Comparison of ENCODE assay signal across 8 cellular contexts in genomic region chr21:34073032-34073748, GRCh38. TPM values are rescaled to one million over a fixed set of nuclear protein-coding genes. Genes with fewer than 3 reads are reported as not detected.
DNase-seq lines count a peak whose midpoint lies in the region; ATAC-seq and TF ChIP-seq lines count a peak whose summit lies in the region.

MRPS6 (plus strand) TSS chr21:34073578; CDS start chr21:34073701, 123 bp downstream.
SLC5A3 (plus strand) TSS chr21:34073578; CDS start chr21:34095199, 21,621 bp downstream.

- H3K27me3 Mint-ChIP-seq in HFFc6 (ENCODE audit: insufficient read depth): peaks cover 3% of the 10 kb centered on the region; the same call in 1 of the 2 replicates
- no peaks in the 10 kb centered on the region for H3K27me3 Mint-ChIP-seq in activated naive CD8-positive, alpha-beta T cell treated with anti-CD3 and anti-CD28 coated beads, Interleukin-2, amount 50 U/mL, for 24 hours

- peak within 1 kb of the TSS; percentile 87 for H3K4me2 ChIP-seq in trophoblast cell (ENCODE audit: low read length)

- peaks cover 19% of the 10 kb centered on the region for H3K79me1 ChIP-seq in trophoblast cell (ENCODE audit: low read length)

- H3K27me3 ChIP-seq in trophoblast cell (ENCODE audit: insufficient read depth, low read length): no peaks in the 10 kb centered on the region
- no peaks in the 10 kb centered on the region for H3K27me3 ChIP-seq in tibial artery

- TF ChIP-seq CTCF in GM10266 (IDR thresholded peaks at IDR 0.05; ENCODE audit: control insufficient read depth, insufficient read depth, low read depth, missing control alignments): no peak
- no peak; the same call in 1 of the 2 replicates for TF ChIP-seq CTCF in HFFc6 (IDR thresholded peaks at IDR 0.05)
- TF ChIP-seq CTCF in tibial artery (IDR thresholded peaks at IDR 0.05): peak in 1 of 2 experiments; percentile 30

- H3K36me3 ChIP-seq in trophoblast cell (ENCODE audit: control insufficient read depth in 1 of 2, insufficient read depth in 2 of 2, low read length in 2 of 2): no peaks in the 10 kb centered on the region
- H3K36me3 ChIP-seq in tibial artery: no peaks in the 10 kb centered on the region

- H3K4me1 Mint-ChIP-seq in HFFc6 (ENCODE audit: low read depth): peaks cover 46% of the 10 kb centered on the region
- H3K4me1 Mint-ChIP-seq in activated naive CD8-positive, alpha-beta T cell treated with anti-CD3 and anti-CD28 coated beads, Interleukin-2, amount 50 U/mL, for 24 hours: peaks cover 41% of the 10 kb centered on the region

- peaks cover 4 to 6% of the 10 kb centered on the region in 2 experiments for H3K4me1 ChIP-seq in trophoblast cell (ENCODE audit: control insufficient read depth in 1 of 2, insufficient read depth in 2 of 2, low read length in 2 of 2)
- peaks cover 0 to 48% (median 13%) of the 10 kb centered on the region in 4 donors for H3K4me1 ChIP-seq in tibial artery

- DNase-seq in GM10266 (ENCODE audit: extremely low spot score) (peak; percentile 95), HFFc6 (peak; percentile 81), NAMALWA (ENCODE audit: low spot score) (peak; percentile 78), SW480 (ENCODE audit: low spot score) (peak; percentile 89), cardiac septum (ENCODE audit: low spot score) (peak; percentile 94), trophoblast cell (peak; percentile 79 to 87), tibial artery (peak; percentile 67 to 89)
- DNase-seq in activated naive CD8-positive, alpha-beta T cell treated with anti-CD3 and anti-CD28 coated beads, Interleukin-2, amount 50 U/mL, for 24 hours: peak; percentile 80

- peak within 1 kb of the TSS; percentile 57 for H2AK5ac ChIP-seq in trophoblast cell (ENCODE audit: low read length)

- H3K9me3 ChIP-seq in trophoblast cell (ENCODE audit: insufficient read depth, low read depth, low read length) (no peaks in the 10 kb centered on the region), tibial artery (no peaks in the 10 kb centered on the region)

- peak within 1 kb of the TSS; percentile 85 for H2BK12ac ChIP-seq in trophoblast cell (ENCODE audit: low read length)

- peak within 1 kb of the TSS; percentile 98 for H3K14ac ChIP-seq in trophoblast cell (ENCODE audit: low read length)

- H4K12ac ChIP-seq in trophoblast cell (ENCODE audit: low read depth, low read length): peak within 1 kb of the TSS; percentile 90

- H3K23ac ChIP-seq in trophoblast cell (ENCODE audit: low read length): no peak within 1 kb of the TSS

- peak within 1 kb of the TSS; percentile 92 for H3K9ac ChIP-seq in trophoblast cell (ENCODE audit: low read length)

- peak within 1 kb of the TSS; percentile 97 for H3K18ac ChIP-seq in trophoblast cell (ENCODE audit: low read length)

- peak within 1 kb of the TSS; percentile 90 for H3K4ac ChIP-seq in trophoblast cell (ENCODE audit: low read depth, low read length)

- H4K91ac ChIP-seq in trophoblast cell (ENCODE audit: low read depth, low read length): peak within 1 kb of the TSS; percentile 97

- intact Hi-C loops in cardiac septum (cut with DNase I): loop anchor here (5.0 kb wide), 5 partner anchors 54 to 274 kb away; no protein-coding TSS in a partner anchor
- intact Hi-C loops in tibial artery (cut with DNase I; ENCODE audit: low total_unique reads): loop anchor here (5.0 to 10.0 kb wide), 4 partner anchors 54 to 274 kb away; no protein-coding TSS in a partner anchor

- H2BK120ac ChIP-seq in trophoblast cell (ENCODE audit: insufficient read depth, low read length, poor library complexity): peak within 1 kb of the TSS; percentile 87

- H3K79me2 ChIP-seq in trophoblast cell (ENCODE audit: control insufficient read depth, insufficient read depth, low read length, poor library complexity): peaks cover 14% of the 10 kb centered on the region

- H2AFZ ChIP-seq in trophoblast cell (ENCODE audit: insufficient read depth, low read length, poor library complexity): peak within 1 kb of the TSS; percentile 95

- no peaks in the 10 kb centered on the region for H3K9me3 Mint-ChIP-seq in HFFc6
- no peaks in the 10 kb centered on the region for H3K9me3 Mint-ChIP-seq in activated naive CD8-positive, alpha-beta T cell treated with anti-CD3 and anti-CD28 coated beads, Interleukin-2, amount 50 U/mL, for 24 hours

- H3K27ac ChIP-seq in trophoblast cell (ENCODE audit: low read depth, low read length) (peak within 1 kb of the TSS; percentile 94), tibial artery (peak within 1 kb of the TSS; percentile 87 to 92)

- peak; percentile 68 for ATAC-seq in activated naive CD8-positive, alpha-beta T cell treated with anti-CD3 and anti-CD28 coated beads, Interleukin-2, amount 50 U/mL, for 24 hours

- H3K4me3 Mint-ChIP-seq in HFFc6: peak within 1 kb of the TSS; percentile 96
- H3K4me3 Mint-ChIP-seq in activated naive CD8-positive, alpha-beta T cell treated with anti-CD3 and anti-CD28 coated beads, Interleukin-2, amount 50 U/mL, for 24 hours: peak within 1 kb of the TSS; percentile 92

- peaks cover 32% of the 10 kb centered on the region for H3K36me3 Mint-ChIP-seq in HFFc6 (ENCODE audit: low read depth)
- peaks cover 32% of the 10 kb centered on the region for H3K36me3 Mint-ChIP-seq in activated naive CD8-positive, alpha-beta T cell treated with anti-CD3 and anti-CD28 coated beads, Interleukin-2, amount 50 U/mL, for 24 hours (ENCODE audit: low read depth)

- no CpG with 5 or more reads among the region's 104 CpGs for WGBS in trophoblast cell (ENCODE audit: extremely low coverage, insufficient coverage, insufficient read length)

- peak within 1 kb of the TSS; percentile 81 for H3K27ac Mint-ChIP-seq in HFFc6
- H3K27ac Mint-ChIP-seq in activated naive CD8-positive, alpha-beta T cell treated with anti-CD3 and anti-CD28 coated beads, Interleukin-2, amount 50 U/mL, for 24 hours: peak within 1 kb of the TSS; percentile 93

- peak within 1 kb of the TSS; percentile 93 for H3K4me3 ChIP-seq in trophoblast cell (ENCODE audit: low read depth, low read length)
- H3K4me3 ChIP-seq in tibial artery: peak within 1 kb of the TSS; percentile 77 to 84

- peak within 1 kb of the TSS; percentile 88 for H2BK5ac ChIP-seq in trophoblast cell (ENCODE audit: low read depth, low read length, poor library complexity)

- H4K8ac ChIP-seq in trophoblast cell (ENCODE audit: low read depth, low read length): peak within 1 kb of the TSS; percentile 92

RNA-seq across cellular contexts. Expression of gene MRPS6, which starts in this region (rescaled TPM):
- 10 to 100 TPM; 57.1 to 89.6 (median 62.8) TPM for total RNA-seq in HFFc6 (2021; fragmentation: NEBNext Ultra II Directional; extraction: Animal tissue kit (Norgen Biotek cat#: 25700))
- total RNA-seq in cardiac septum: 30.2 TPM
- 172 TPM in 2 replicates for polyA plus RNA-seq in trophoblast cell (2013)

RNA-seq across cellular contexts. Expression of gene SLC5A3, which starts in this region (rescaled TPM):
- total RNA-seq in HFFc6 (2021; fragmentation: NEBNext Ultra II Directional; extraction: Animal tissue kit (Norgen Biotek cat#: 25700)): 10 to 100 TPM in 2 of 6 experiments, 1 to 10 TPM in 4; 7.3 to 21.1 (median 8.8) TPM
- 5.0 TPM for total RNA-seq in cardiac septum
- polyA plus RNA-seq in trophoblast cell (2013): 4.2 and 4.5 TPM in 2 replicates

Comparison
In these comparisons a context has a peak if more than half of its experiments do, and no peak if none do; other contexts are left out.
1. Peak in every context shown above with its lines: DNase-seq, ATAC-seq, H3K4me3 ChIP-seq and H3K27ac ChIP-seq.